Comparison of ENCODE assay signal across 7 cellular contexts in the genomic region with DNA sequence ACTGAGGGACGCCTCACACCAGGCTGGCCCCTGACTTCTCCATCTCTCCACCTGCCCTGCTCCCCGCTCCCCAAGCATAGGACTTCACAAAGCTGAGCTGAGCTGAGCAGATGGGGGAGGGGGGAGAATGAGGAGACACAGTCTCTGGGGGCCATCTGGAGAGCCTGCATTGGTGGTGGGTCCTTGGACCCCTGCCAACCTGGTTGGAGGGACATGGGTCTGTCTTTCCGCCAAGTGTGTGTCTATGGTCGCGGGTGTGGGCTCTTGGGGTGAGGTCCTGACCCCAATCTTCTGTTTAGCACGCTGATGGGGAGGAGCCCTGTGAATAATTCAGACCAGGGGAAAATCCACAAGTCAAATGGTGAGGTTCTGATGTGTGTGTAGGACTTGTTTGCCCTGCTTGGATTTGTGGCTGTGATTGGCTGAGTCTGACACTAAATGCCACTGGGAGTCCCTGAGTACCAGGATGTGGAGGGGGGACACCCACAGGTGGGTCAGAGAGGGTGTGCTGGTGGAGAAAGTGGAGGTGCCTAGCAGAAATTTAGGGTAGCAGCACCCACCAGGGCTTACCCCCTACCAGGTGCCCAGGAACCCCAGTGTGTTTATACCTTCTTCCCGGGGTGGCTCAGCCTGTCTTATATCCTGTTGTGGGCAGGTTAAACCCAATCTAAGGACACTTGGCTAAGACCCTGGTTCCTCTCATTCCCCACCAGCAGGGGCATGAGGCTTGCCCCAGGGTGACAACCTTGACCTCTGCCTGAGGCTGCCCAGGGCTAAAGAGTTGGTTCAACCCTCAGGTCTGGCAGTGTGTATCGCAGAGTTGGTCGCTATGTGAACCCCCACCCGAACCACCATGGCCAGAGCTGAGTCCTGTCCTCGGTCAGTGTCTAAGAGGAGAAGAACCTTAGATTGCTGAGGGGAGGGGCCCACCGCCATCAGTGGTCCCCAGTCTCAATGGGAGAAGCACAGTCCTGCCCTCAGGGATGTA. TPM values are rescaled to one million over a fixed set of nuclear protein-coding genes. Genes with fewer than 3 reads are reported as not detected.
DNase-seq lines count a peak whose midpoint lies in the region; ATAC-seq and TF ChIP-seq lines count a peak whose summit lies in the region.

No MANE protein-coding gene starts in this region.

- H3K27me3 ChIP-seq in H7 (ENCODE audit: control insufficient read depth, insufficient read depth, low read length): peaks cover 43% of the 10 kb centered on the region
- H3K27me3 ChIP-seq in heart right ventricle: no peaks in the 10 kb centered on the region

- TF ChIP-seq CTCF in heart right ventricle (IDR thresholded peaks at IDR 0.05) (no peak), GM13976 (IDR thresholded peaks at IDR 0.05; ENCODE audit: borderline replicate concordance, control extremely low read depth, extremely low read depth, insufficient read depth, missing control alignments) (no peak)

- no peaks in the 10 kb centered on the region for H3K9me3 Mint-ChIP-seq in activated CD4-positive, alpha-beta T cell treated with anti-CD3 and anti-CD28 coated beads, Interleukin-2, amount 10 ng/mL, durations not matched to agents 24 days and 14 days

- H3K27me3 Mint-ChIP-seq in activated CD4-positive, alpha-beta T cell treated with anti-CD3 and anti-CD28 coated beads, Interleukin-2, amount 10 ng/mL, durations not matched to agents 24 days and 14 days: no peaks in the 10 kb centered on the region

- H3K27ac Mint-ChIP-seq in activated CD4-positive, alpha-beta T cell treated with anti-CD3 and anti-CD28 coated beads, Interleukin-2, amount 10 ng/mL, durations not matched to agents 24 days and 14 days: peak overlapping the region; percentile 94

- no peak overlapping the region for H3K4me3 ChIP-seq in H7 (ENCODE audit: insufficient read depth, low read depth, low read length)
- peak overlapping the region in 6 of 10 donors; percentile 51 to 72 (median 70) for H3K4me3 ChIP-seq in heart right ventricle

- intact Hi-C loops in activated CD4-positive, alpha-beta T cell treated with anti-CD3 and anti-CD28 coated beads, Interleukin-2, amount 10 ng/mL, durations not matched to agents 24 days and 14 days (cut with micrococcal nuclease): no loop called here
- intact Hi-C loops in heart right ventricle (cut with DNase I): loop anchor here in 5 of 10 donors (5.0 to 10.0 kb wide), 4 partner anchors 51 to 163 kb away; a partner anchor contains a TSS

- peak overlapping the region; percentile 99 for H3K4me3 Mint-ChIP-seq in activated CD4-positive, alpha-beta T cell treated with anti-CD3 and anti-CD28 coated beads, Interleukin-2, amount 10 ng/mL, durations not matched to agents 24 days and 14 days

- peaks cover 61% of the 10 kb centered on the region for H3K4me1 Mint-ChIP-seq in activated CD4-positive, alpha-beta T cell treated with anti-CD3 and anti-CD28 coated beads, Interleukin-2, amount 10 ng/mL, durations not matched to agents 24 days and 14 days

- ATAC-seq in heart right ventricle: no peak
- no peak for ATAC-seq in GM18909 (IDR thresholded peaks at IDR 0.05; ENCODE audit: poor library complexity, unreplicated experiment)

- peaks cover 50% of the 10 kb centered on the region for H3K36me3 Mint-ChIP-seq in activated CD4-positive, alpha-beta T cell treated with anti-CD3 and anti-CD28 coated beads, Interleukin-2, amount 10 ng/mL, durations not matched to agents 24 days and 14 days (ENCODE audit: low read depth)

- WGBS in heart right ventricle, 2 donors: 90 to 95% methylated on average over 12 of the region's 12 CpGs

- H3K4me1 ChIP-seq in heart right ventricle: peaks cover 26 to 85% (median 63%) of the 10 kb centered on the region in 9 donors

- DNase-seq in H7 (peak; percentile 42), heart right ventricle (no peak), GM13976 (ENCODE audit: low spot score) (no peak), OCI-M2 (lab: John Stamatoyannopoulos, UW; ENCODE audit: unreplicated experiment) (no peak)
- DNase-seq in activated CD4-positive, alpha-beta T cell treated with anti-CD3 and anti-CD28 coated beads, Interleukin-2, amount 10 ng/mL, durations not matched to agents 24 days and 14 days: peak; percentile 84
- DNase-seq in stimulated activated naive CD4-positive, alpha-beta T cell treated with Interleukin-2 at 50 U/mL for 16 hours (lab: John Stamatoyannopoulos, UW): peak; percentile 70

- no peaks in the 10 kb centered on the region for H3K9me3 ChIP-seq in heart right ventricle

- peak overlapping the region in 8 of 10 donors; percentile 27 to 91 (median 64) for H3K27ac ChIP-seq in heart right ventricle

- no peaks in the 10 kb centered on the region for H3K36me3 ChIP-seq in H7 (replicated peaks; ENCODE audit: control insufficient read depth, insufficient read depth, low read length)
- H3K36me3 ChIP-seq in heart right ventricle: no peaks in the 10 kb centered on the region

- in situ Hi-C loops in GM13976 (cut with MboI; ENCODE audit: low sequenced_read_pairs, unreplicated experiment): loop anchor here (25.0 kb wide), 1 partner anchor 613 kb away; a partner anchor contains a TSS

RNA-seq across cellular contexts. Expression of a gene that starts 2.1 kb away (rescaled TPM):
- 1.7 and 2.4 TPM in 2 replicates for total RNA-seq in H7 (2014; rRNA removed; shearing (Covaris generic))
- total RNA-seq in activated CD4-positive, alpha-beta T cell treated with anti-CD3 and anti-CD28 coated beads, Interleukin-2, amount 10 ng/mL, durations not matched to agents 24 days and 14 days: 325 and 329 TPM in 2 replicates
- 10 to 100 TPM in 5 of 10 donors, 1 to 10 TPM in 5; 6.3 to 28.7 (median 9.8) TPM for total RNA-seq in heart right ventricle
- 10 to 100 TPM in 1 of 2 donors, 1 to 10 TPM in 1; 5.3 to 11.1 TPM for polyA plus RNA-seq in heart right ventricle

RNA-seq across cellular contexts. Expression of a gene that starts 38.1 kb away (rescaled TPM):
- total RNA-seq in H7 (2014; rRNA removed; shearing (Covaris generic)): 0.24 TPM in 1 of 2 replicates, not detected in the other
- total RNA-seq in activated CD4-positive, alpha-beta T cell treated with anti-CD3 and anti-CD28 coated beads, Interleukin-2, amount 10 ng/mL, durations not matched to agents 24 days and 14 days: 0.28 and 0.40 TPM in 2 replicates
- total RNA-seq in heart right ventricle: under 1 TPM in 2 of 10 donors, not detected in 8; 0.13 to 0.16 TPM
- polyA plus RNA-seq in heart right ventricle: not detected

Comparison
In these comparisons a context has a peak if more than half of its experiments do, and no peak if none do; other contexts are left out.
1. DNase-seq: peak in H7 (single experiment), activated CD4-positive, alpha-beta T cell treated with anti-CD3 and anti-CD28 coated beads, Interleukin-2, amount 10 ng/mL, durations not matched to agents 24 days and 14 days (single experiment) and stimulated activated naive CD4-positive, alpha-beta T cell treated with Interleukin-2 at 50 U/mL for 16 hours (single experiment); none in heart right ventricle (0 of 2), GM13976 (single experiment) and OCI-M2 (single experiment).
2. RNA of a gene that starts 2.1 kb away (total RNA-seq): 325 to 329 TPM in activated CD4-positive, alpha-beta T cell treated with anti-CD3 and anti-CD28 coated beads, Interleukin-2, amount 10 ng/mL, durations not matched to agents 24 days and 14 days; 6.3 to 28.7 TPM in heart right ventricle and 1.7 to 2.4 TPM in H7; every median in the first group is over 10 times any median in the second.